In genomic region chr4:101599620-101600019, GRCh38 we compare ENCODE assay signal across 20 cellular contexts.
A peak's percentile ranks its signal among the peaks of the same experiment; 100 is the strongest.
DNase-seq lines count a peak whose midpoint lies in the region; ATAC-seq and TF ChIP-seq lines count a peak whose summit lies in the region.
"Had no signal": no experiment of that assay in that cellular context is flagged by ENCODE, and none has a peak within 500 bp of the region (broad histone marks: within the 10 kb centered on the region; RNA-seq: fewer than 3 reads in every experiment).

No MANE protein-coding gene starts in this region.

- no TSS peak for BruUV-seq in mammary epithelial cell (replicated peaks; lab: Mats Ljungman, UMichigan)

- H3K4me2 ChIP-seq in mammary epithelial cell (ENCODE audit: insufficient read depth, low read depth, low read length): no peak overlapping the region

- 50% methylated on average over 4 of the region's 4 CpGs for WGBS in mammary epithelial cell (ENCODE audit: low coverage, missing lambda C conversion rate)

- H3K4me3 ChIP-seq in mammary epithelial cell (replicated peaks in 1 of 3; ENCODE audit: insufficient read depth in 1 of 3, low read depth in 2 of 3, low read length in 3 of 3): no peak overlapping the region
- H3K4me3 ChIP-seq: colonic mucosa, spleen had no signal

- dilution Hi-C loops in mammary epithelial cell (cut with HindIII; ENCODE audit: low sequenced_read_pairs): no loop called here

- in situ Hi-C loops in mammary epithelial cell (cut with MboI; ENCODE audit: low sequenced_read_pairs in 2 of 2): no loop called here

- H3K9ac ChIP-seq in mammary epithelial cell (ENCODE audit: insufficient read depth, low read length): no peak overlapping the region

- H3K27me3 ChIP-seq in mammary epithelial cell (ENCODE audit: insufficient read depth, low read length): no peaks in the 10 kb centered on the region
- H3K27me3 ChIP-seq: colonic mucosa had no signal

- CTCF ChIA-PET in mammary epithelial cell (lab: Charles Lee; ENCODE audit: low non-redundant PET): no interaction called here

- no peak overlapping the region for H3K27ac ChIP-seq in mammary epithelial cell (ENCODE audit: insufficient read depth, low read depth, low read length)
- H3K27ac ChIP-seq: colonic mucosa, spleen had no signal

- no peak overlapping the region for H2AFZ ChIP-seq in mammary epithelial cell (ENCODE audit: low read depth, low read length)

- intact Hi-C loops in mammary epithelial cell (cut with micrococcal nuclease): loop anchor here (1.0 to 5.0 kb wide), 2 partner anchors 250 to 432 kb away; no protein-coding TSS in a partner anchor

- ATAC-seq in GM21576 (IDR thresholded peaks at IDR 0.05; ENCODE audit: unreplicated experiment) (no peak), HG02973 (IDR thresholded peaks at IDR 0.05; ENCODE audit: unreplicated experiment) (no peak), HG02870 (IDR thresholded peaks at IDR 0.05; ENCODE audit: unreplicated experiment) (no peak)

- TF ChIP-seq CTCF in mammary epithelial cell (conservative IDR thresholded peaks at IDR 0.05 in 1 of 2, IDR thresholded peaks at IDR 0.05 in 1 of 2; ENCODE audit: extremely low read depth in 1 of 2, insufficient read depth in 1 of 2, low read depth in 1 of 2, low read length in 2 of 2): no peak

- H3K79me2 ChIP-seq in mammary epithelial cell (ENCODE audit: insufficient read depth, low read length): no peaks in the 10 kb centered on the region

- H3K4me1 ChIP-seq in mammary epithelial cell (ENCODE audit: insufficient read depth, low read length): peaks cover 10% of the 10 kb centered on the region
- H3K4me1 ChIP-seq: colonic mucosa had no signal

- no peaks in the 10 kb centered on the region for H4K20me1 ChIP-seq in mammary epithelial cell (ENCODE audit: insufficient read depth, low read length)

- no peaks in the 10 kb centered on the region for H3K9me3 ChIP-seq in mammary epithelial cell (replicated peaks; ENCODE audit: insufficient read depth, low read length)
- H3K9me3 ChIP-seq: colonic mucosa, spleen had no signal

- DNase-seq in AG20443 (ENCODE audit: low spot score) (peak; percentile 23), MV-4-11 (lab: John Stamatoyannopoulos, UW) (peak; percentile 56), mammary epithelial cell (peak; percentile 84), kidney glomerular epithelial cell (lab: John Stamatoyannopoulos, UW) (peak; percentile 0), globus pallidus (ENCODE audit: low spot score) (no peak)
- DNase-seq: activated T-cell treated with anti-CD3 and anti-CD28 coated beads, Interleukin-2, amount 50 U/mL, for 24 hours; AML-193; amniotic stem cell; colonic mucosa; DMS 273 treated with DMSO at 0.1 percent for 48 hours; foreskin melanocyte; Karpas-422; NCI-H2029 treated with DMSO at 0.1 percent for 48 hours; NCI-H748 treated with DMSO at 0.1 percent for 48 hours; Right ventricle myocardium superior; spleen; T-helper 9 cell had no signal

- H3K36me3 ChIP-seq in mammary epithelial cell (ENCODE audit: insufficient read depth, low read length): no peaks in the 10 kb centered on the region
- H3K36me3 ChIP-seq: colonic mucosa, spleen had no signal
